11 cellular contexts compared by ENCODE assay signal in genomic region chr18:46899274-46899948, GRCh38. TPM values are rescaled to one million over a fixed set of nuclear protein-coding genes. Genes with fewer than 3 reads are reported as not detected.
A peak's percentile ranks its signal among the peaks of the same experiment; 100 is the strongest.
DNase-seq lines count a peak whose midpoint lies in the region; ATAC-seq and TF ChIP-seq lines count a peak whose summit lies in the region.
"Had no signal": no experiment of that assay in that cellular context is flagged by ENCODE, and none has a peak within 500 bp of the region (broad histone marks: within the 10 kb centered on the region; RNA-seq: fewer than 3 reads in every experiment).

No MANE protein-coding gene starts in this region.

- H3K27me3 ChIP-seq in transverse colon = no peaks in the 10 kb centered on the region
- H3K27me3 ChIP-seq: ovary had no signal

- POLR2A ChIA-PET in GM10248 (lab: Yijun Ruan, JAX) = interaction anchor here (1.0 kb wide), 1 partner anchor 18 kb away, joined by 5 read pairs; the partner anchor contains the start of genes KATNAL2 and PIAS2

- H3K4me3 ChIP-seq in choroid plexus epithelial cell (ENCODE audit: low read depth, low read length) (no peak overlapping the region), transverse colon (no peak overlapping the region)
- H3K4me3 ChIP-seq: ovary had no signal

- 49 to 64% methylated on average over 2 of the region's 2 CpGs for WGBS in transverse colon (ENCODE audit: low coverage in 1 of 2), 2 donors

- H3K4me1 Mint-ChIP-seq in activated naive CD4-positive, alpha-beta T cell treated with anti-CD3 and anti-CD28 coated beads for 36 hours (ENCODE audit: low read depth) = peaks cover 15% of the 10 kb centered on the region

- no peak for TF ChIP-seq POLR2A in transverse colon (IDR thresholded peaks at IDR 0.05)

- no peaks in the 10 kb centered on the region for H3K9me3 Mint-ChIP-seq in activated naive CD4-positive, alpha-beta T cell treated with anti-CD3 and anti-CD28 coated beads for 36 hours
- H3K9me3 Mint-ChIP-seq: effector memory CD8-positive, alpha-beta T cell had no signal

- TF ChIP-seq EP300 in transverse colon (IDR thresholded peaks at IDR 0.05; ENCODE audit: low read depth) = no peak

- H3K36me3 Mint-ChIP-seq in activated naive CD4-positive, alpha-beta T cell treated with anti-CD3 and anti-CD28 coated beads for 36 hours (ENCODE audit: low read depth) = peaks cover 36% of the 10 kb centered on the region

- no peaks in the 10 kb centered on the region for H3K27me3 Mint-ChIP-seq in activated naive CD4-positive, alpha-beta T cell treated with anti-CD3 and anti-CD28 coated beads for 36 hours (ENCODE audit: low read depth)
- H3K27me3 Mint-ChIP-seq: B cell; effector memory CD8-positive, alpha-beta T cell had no signal

- DNase-seq in GM10248 (ENCODE audit: extremely low spot score) (peak; percentile 41), choroid plexus epithelial cell (ENCODE audit: low read depth) (peak; percentile 26), transverse colon (no peak), NCI-H1417 (lab: John Stamatoyannopoulos, UW) (no peak)
- no peak for DNase-seq in activated naive CD4-positive, alpha-beta T cell treated with anti-CD3 and anti-CD28 coated beads, Interleukin-2, amount 50 U/mL, for 16 hours
- DNase-seq in activated naive CD4-positive, alpha-beta T cell treated with anti-CD3 and anti-CD28 coated beads for 36 hours = no peak
- DNase-seq: effector memory CD8-positive, alpha-beta T cell; ovary had no signal

- H3K27ac Mint-ChIP-seq in activated naive CD4-positive, alpha-beta T cell treated with anti-CD3 and anti-CD28 coated beads for 36 hours = no peak overlapping the region
- H3K27ac Mint-ChIP-seq: B cell; effector memory CD8-positive, alpha-beta T cell had no signal

- ATAC-seq in GM21360 (IDR thresholded peaks at IDR 0.05; ENCODE audit: unreplicated experiment) (peak; percentile 74), HG03064 (IDR thresholded peaks at IDR 0.05; ENCODE audit: low read depth, unreplicated experiment) (peak; percentile 88)
- ATAC-seq: effector memory CD8-positive, alpha-beta T cell had no signal

- TF ChIP-seq CTCF in GM10248 (IDR thresholded peaks at IDR 0.05; ENCODE audit: control extremely low read depth, extremely low read depth, low read depth, missing control alignments) (no peak), choroid plexus epithelial cell (conservative IDR thresholded peaks at IDR 0.05; ENCODE audit: low read depth, low read length) (no peak), transverse colon (IDR thresholded peaks at IDR 0.05) (no peak)

- H3K9me3 ChIP-seq in transverse colon = no peaks in the 10 kb centered on the region
- H3K9me3 ChIP-seq: ovary had no signal

- no peak overlapping the region for H3K27ac ChIP-seq in transverse colon
- H3K27ac ChIP-seq: ovary had no signal

- CTCF ChIA-PET in GM10248 (lab: Yijun Ruan, JAX) = interaction anchor here (1.2 to 3.7 kb wide), 2 partner anchors 15 to 241 kb away, joined by 3 to 17 read pairs; no protein-coding TSS in a partner anchor
- CTCF ChIA-PET in activated naive CD4-positive, alpha-beta T cell treated with anti-CD3 and anti-CD28 coated beads for 36 hours (lab: Charles Lee) = interaction anchor here (1.4 kb wide), 1 partner anchor 9 kb away, joined by 3 read pairs; no protein-coding TSS in a partner anchor

- no peaks in the 10 kb centered on the region for H3K4me1 ChIP-seq in transverse colon

- H3K4me3 Mint-ChIP-seq in activated naive CD4-positive, alpha-beta T cell treated with anti-CD3 and anti-CD28 coated beads for 36 hours = no peak overlapping the region
- H3K4me3 Mint-ChIP-seq: B cell; effector memory CD8-positive, alpha-beta T cell had no signal

- peaks cover 0 to 4% (median 0%) of the 10 kb centered on the region in 4 donors for H3K36me3 ChIP-seq in transverse colon
- H3K36me3 ChIP-seq: ovary had no signal

- intact Hi-C loops in activated naive CD4-positive, alpha-beta T cell treated with anti-CD3 and anti-CD28 coated beads for 36 hours (cut with micrococcal nuclease) = no loop called here
- intact Hi-C loops in transverse colon (cut with DNase I; ENCODE audit: low total_unique reads) = no loop called here

- in situ Hi-C loops in transverse colon (cut with MboI; ENCODE audit: low pct_ligation_motif_present in 1 of 4, low pct_unique_long_range_greater_than_20kb in 1 of 4, low sequenced_read_pairs in 3 of 4) = no loop called here

RNA-seq across cellular contexts. Expression of gene PIAS2, which starts 17.9 kb away (rescaled TPM):
- total RNA-seq in activated naive CD4-positive, alpha-beta T cell treated with anti-CD3 and anti-CD28 coated beads for 36 hours = 10 to 100 TPM; 21.9 to 23.4 TPM
- 10 to 100 TPM; 19.5 to 33.8 (median 27.0) TPM for total RNA-seq in transverse colon

RNA-seq across cellular contexts. Expression of gene KATNAL2, which starts 18.0 kb away (rescaled TPM):
- under 1 TPM; 0.45 to 0.52 TPM for total RNA-seq in activated naive CD4-positive, alpha-beta T cell treated with anti-CD3 and anti-CD28 coated beads for 36 hours
- total RNA-seq in transverse colon = 1 to 10 TPM; 4.4 to 5.2 (median 5.0) TPM

Comparison
In these comparisons a context has a peak if more than half of its experiments do, and no peak if none do; other contexts are left out.
1. DNase-seq: peak in GM10248 (single experiment) and choroid plexus epithelial cell (single experiment); none in activated naive CD4-positive, alpha-beta T cell treated with anti-CD3 and anti-CD28 coated beads, Interleukin-2, amount 50 U/mL, for 16 hours (single experiment), activated naive CD4-positive, alpha-beta T cell treated with anti-CD3 and anti-CD28 coated beads for 36 hours (single experiment), transverse colon (single experiment) and NCI-H1417 (0 of 3).